8 cellular contexts compared by ENCODE assay signal in genomic region chr2:151658081-151658480, GRCh38.
"Had no signal": no experiment of that assay in that cellular context is flagged by ENCODE, and none has a peak within 500 bp of the region (broad histone marks: within the 10 kb centered on the region; RNA-seq: fewer than 3 reads in every experiment).

No MANE protein-coding gene starts in this region.

- FAIRE-seq: HTR-8/SVneo had no signal

- DNase-seq: GOT3, H7, HFFc6, IMR-90 had no signal

- H3K36me3 ChIP-seq: HAP-1 had no signal

- H2AFZ ChIP-seq: GM23248 had no signal

- H3K27ac ChIP-seq: GM23248 had no signal

- ATAC-seq: HCT116 had no signal

- H3K9me3 ChIP-seq: HAP-1 had no signal

- H3K9ac ChIP-seq: GM23248 had no signal

- H3K4me3 ChIP-seq: GM23248, HAP-1 had no signal
